In genomic region chr13:24338721-24339120, GRCh38 we compare ENCODE assay signal across 28 cellular contexts. TPM values are rescaled to one million over a fixed set of nuclear protein-coding genes. Genes with fewer than 3 reads are reported as not detected.
A peak's percentile ranks its signal among the peaks of the same experiment; 100 is the strongest.
DNase-seq lines count a peak whose midpoint lies in the region; ATAC-seq and TF ChIP-seq lines count a peak whose summit lies in the region.
"Had no signal": no experiment of that assay in that cellular context is flagged by ENCODE, and none has a peak within 500 bp of the region (broad histone marks: within the 10 kb centered on the region; RNA-seq: fewer than 3 reads in every experiment).

No MANE protein-coding gene starts in this region.

- no peak overlapping the region for H2AK5ac ChIP-seq in H9 (ENCODE audit: insufficient read length, low read length)

- H3K14ac ChIP-seq in H9 (ENCODE audit: insufficient read depth, low read length) = no peak overlapping the region

- TF ChIP-seq CTCF in GM23338 (conservative IDR thresholded peaks at IDR 0.05; ENCODE audit: low read depth in 2 of 2) = no peak
- TF ChIP-seq CTCF in H9 (conservative IDR thresholded peaks at IDR 0.05) = no peak
- no peak for TF ChIP-seq CTCF in vagina (IDR thresholded peaks at IDR 0.05)

- no peak for ATAC-seq in activated CD8-positive, alpha-beta memory T cell treated with anti-CD3 and anti-CD28 coated beads, Interleukin-2, amount 10 ng/mL, durations not matched to agents 7 days and 5 days
- no peak for ATAC-seq in GM23338
- ATAC-seq in stimulated activated memory B cell treated with anti-CD40 and anti-IgM and Interleukin-4, amounts not matched to agents 10 μg/mL and 1 μg/mL and 100 μg/mL, for 72 hours = peak; percentile 39
- ATAC-seq: GM12878 had no signal

- H3K27ac ChIP-seq in GM23338 (ENCODE audit: low read depth) = no peak overlapping the region
- no peak overlapping the region for H3K27ac ChIP-seq in H9 (ENCODE audit: insufficient read length, low read depth, low read length)
- no peak overlapping the region for H3K27ac ChIP-seq in vagina
- H3K27ac ChIP-seq: BLaER1 had no signal

- H3K4me2 ChIP-seq in GM23338 (no peak overlapping the region), H9 (ENCODE audit: insufficient read depth, insufficient read length, low read length) (no peak overlapping the region)
- H3K4me2 ChIP-seq: BLaER1 had no signal

- H4K5ac ChIP-seq in H9 (ENCODE audit: insufficient read length, low read depth, low read length) = no peak overlapping the region

- no peaks in the 10 kb centered on the region for H3K79me1 ChIP-seq in H9 (ENCODE audit: insufficient read depth, low read depth, low read length, poor library complexity, severe bottlenecking)

- no peak overlapping the region for H3K9ac ChIP-seq in H9 (ENCODE audit: extremely low read depth, insufficient read length, low read length)
- H3K9ac ChIP-seq: BLaER1 had no signal

- H2AFZ ChIP-seq in GM23338 (0 out of 2 replicates have a peak overlapping the region, but pooled peaks have one; percentile 43), H9 (ENCODE audit: low read length) (no peak overlapping the region)

- intact Hi-C loops in vagina (cut with DNase I) = no loop called here

- no peaks in the 10 kb centered on the region for H3K36me3 Mint-ChIP-seq in activated CD8-positive, alpha-beta memory T cell treated with anti-CD3 and anti-CD28 coated beads, Interleukin-2, amount 10 ng/mL, durations not matched to agents 7 days and 5 days
- no peaks in the 10 kb centered on the region for H3K36me3 Mint-ChIP-seq in GM23338 (ENCODE audit: low read depth)
- H3K36me3 Mint-ChIP-seq in stimulated activated memory B cell treated with anti-CD40 and anti-IgM and Interleukin-4, amounts not matched to agents 10 μg/mL and 1 μg/mL and 100 μg/mL, for 72 hours = no peaks in the 10 kb centered on the region
- H3K36me3 Mint-ChIP-seq in H9 (ENCODE audit: insufficient read depth in 1 of 3, low read depth in 3 of 3) = no peaks in the 10 kb centered on the region; a peak in 1 of 7 replicates
- H3K36me3 Mint-ChIP-seq: CD14-positive monocyte; CD4-positive, CD25-positive, alpha-beta regulatory T cell; CD8-positive, alpha-beta memory T cell had no signal

- H4K8ac ChIP-seq in H9 (replicated peaks; ENCODE audit: insufficient read length, low read depth, low read length) = no peak overlapping the region

- no peak overlapping the region for H2BK120ac ChIP-seq in H9 (ENCODE audit: low read depth, low read length, poor library complexity, severe bottlenecking)

- H3K4me3 ChIP-seq in GM23338 = no peak overlapping the region
- no peak overlapping the region for H3K4me3 ChIP-seq in H7 (ENCODE audit: insufficient read depth, low read depth, low read length)
- H3K4me3 ChIP-seq in vagina = no peak overlapping the region
- H3K4me3 ChIP-seq: BLaER1, GM12878 had no signal

- H4K91ac ChIP-seq in H9 (ENCODE audit: insufficient read length, low read depth, low read length) = no peak overlapping the region

- no peak overlapping the region for H3K23ac ChIP-seq in H9 (ENCODE audit: insufficient read length, low read depth, low read length)

- DNase-seq in activated CD8-positive, alpha-beta memory T cell treated with anti-CD3 and anti-CD28 coated beads, Interleukin-2, amount 10 ng/mL, durations not matched to agents 7 days and 5 days = peak; percentile 36
- no peak for DNase-seq in activated CD8-positive, alpha-beta memory T cell treated with anti-CD3 and anti-CD28 coated beads, Interleukin-2, amount 50 U/mL, for 48 hours
- DNase-seq in GM23338 (ENCODE audit: low spot score) (no peak), H7 (peak; percentile 25), epidermal melanocyte (ENCODE audit: insufficient read length, low spot score) (no peak), H9 (no peak), vagina (ENCODE audit: extremely low spot score in 2 of 2) (no peak)
- DNase-seq: 8988T; ACHN; BE2C; C1 segment of cervical spinal cord; CD4-positive, alpha-beta memory T cell; CD4-positive, CD25-positive, alpha-beta regulatory T cell; CD8-positive, alpha-beta memory T cell; COR-L47; DMS 273 treated with DMSO at 0.1 percent for 48 hours; DMS153; DMS53; DMS79; DND-41; EL; GDM1 had no signal

- no peak overlapping the region for H2BK20ac ChIP-seq in H9 (ENCODE audit: low read depth, low read length, poor library complexity, severe bottlenecking)

- H3K56ac ChIP-seq in H9 (ENCODE audit: insufficient read length, low read depth, low read length) = no peak overlapping the region

- H3K4me1 ChIP-seq in GM23338 (ENCODE audit: insufficient read depth) (no peaks in the 10 kb centered on the region), H9 (ENCODE audit: insufficient read depth, low read length) (no peaks in the 10 kb centered on the region), vagina (no peaks in the 10 kb centered on the region)
- H3K4me1 ChIP-seq: BE2C, BLaER1 had no signal

- H3K9me2 ChIP-seq in GM23338 (ENCODE audit: insufficient read depth) = peaks cover 4% of the 10 kb centered on the region; the same call in 1 of the 2 replicates

- H3K9me3 ChIP-seq in H9 (ENCODE audit: control insufficient read depth, low read depth, low read length) (no peaks in the 10 kb centered on the region), vagina (no peaks in the 10 kb centered on the region)
- H3K9me3 ChIP-seq: BE2C had no signal

- CTCF ChIA-PET in activated CD8-positive, alpha-beta memory T cell treated with anti-CD3 and anti-CD28 coated beads, Interleukin-2, amount 10 ng/mL, durations not matched to agents 7 days and 5 days (lab: Charles Lee) = no interaction called here

- H3K79me2 ChIP-seq in GM23338 (replicated peaks; ENCODE audit: insufficient read depth) (no peaks in the 10 kb centered on the region), H9 (ENCODE audit: insufficient read depth, low read length) (no peaks in the 10 kb centered on the region)

- H4K20me1 ChIP-seq in GM23338 (replicated peaks; ENCODE audit: insufficient read depth) (no peaks in the 10 kb centered on the region), H9 (ENCODE audit: control insufficient read depth, insufficient read depth, insufficient read length) (no peaks in the 10 kb centered on the region)
- H4K20me1 ChIP-seq: BLaER1 had no signal

- no peak overlapping the region for H3K27ac Mint-ChIP-seq in activated CD8-positive, alpha-beta memory T cell treated with anti-CD3 and anti-CD28 coated beads, Interleukin-2, amount 10 ng/mL, durations not matched to agents 7 days and 5 days
- H3K27ac Mint-ChIP-seq in GM23338 (no peak overlapping the region), H9 (no peak overlapping the region)
- no peak overlapping the region for H3K27ac Mint-ChIP-seq in stimulated activated memory B cell treated with anti-CD40 and anti-IgM and Interleukin-4, amounts not matched to agents 10 μg/mL and 1 μg/mL and 100 μg/mL, for 72 hours
- H3K27ac Mint-ChIP-seq: CD4-positive, alpha-beta memory T cell; CD4-positive, CD25-positive, alpha-beta regulatory T cell had no signal

- peaks cover 28% of the 10 kb centered on the region for H3K27me3 Mint-ChIP-seq in activated CD8-positive, alpha-beta memory T cell treated with anti-CD3 and anti-CD28 coated beads, Interleukin-2, amount 10 ng/mL, durations not matched to agents 7 days and 5 days
- H3K27me3 Mint-ChIP-seq in GM23338 (ENCODE audit: insufficient read depth, low read depth, poor library complexity) (peaks cover 3% of the 10 kb centered on the region), H9 (ENCODE audit: low read depth) (no peaks in the 10 kb centered on the region; the same call in 1 of the 2 replicates)
- peaks cover 22% of the 10 kb centered on the region for H3K27me3 Mint-ChIP-seq in stimulated activated memory B cell treated with anti-CD40 and anti-IgM and Interleukin-4, amounts not matched to agents 10 μg/mL and 1 μg/mL and 100 μg/mL, for 72 hours

- TF ChIP-seq POLR2A in vagina (IDR thresholded peaks at IDR 0.05) = no peak

- no peaks in the 10 kb centered on the region for H3K4me1 Mint-ChIP-seq in activated CD8-positive, alpha-beta memory T cell treated with anti-CD3 and anti-CD28 coated beads, Interleukin-2, amount 10 ng/mL, durations not matched to agents 7 days and 5 days
- H3K4me1 Mint-ChIP-seq in GM23338 = no peaks in the 10 kb centered on the region
- no peaks in the 10 kb centered on the region for H3K4me1 Mint-ChIP-seq in stimulated activated memory B cell treated with anti-CD40 and anti-IgM and Interleukin-4, amounts not matched to agents 10 μg/mL and 1 μg/mL and 100 μg/mL, for 72 hours
- no peaks in the 10 kb centered on the region for H3K4me1 Mint-ChIP-seq in H9
- H3K4me1 Mint-ChIP-seq: CD14-positive monocyte; CD4-positive, alpha-beta memory T cell; CD4-positive, CD25-positive, alpha-beta regulatory T cell; CD8-positive, alpha-beta memory T cell had no signal

- no peak overlapping the region for H3K18ac ChIP-seq in H9 (ENCODE audit: insufficient read length, low read depth, low read length)

- no peak overlapping the region for H3T11ph ChIP-seq in H9 (ENCODE audit: low read length)

- no peaks in the 10 kb centered on the region for H3K36me3 ChIP-seq in GM23338 (ENCODE audit: insufficient read depth)
- no peaks in the 10 kb centered on the region for H3K36me3 ChIP-seq in H7 (replicated peaks; ENCODE audit: control insufficient read depth, insufficient read depth, low read length)
- no peaks in the 10 kb centered on the region for H3K36me3 ChIP-seq in vagina
- H3K36me3 ChIP-seq: BE2C, BLaER1 had no signal

- no peaks in the 10 kb centered on the region for H3K23me2 ChIP-seq in H9 (ENCODE audit: insufficient read length, low read depth, low read length, poor library complexity, severe bottlenecking)

- no peak overlapping the region for H3K4me3 Mint-ChIP-seq in activated CD8-positive, alpha-beta memory T cell treated with anti-CD3 and anti-CD28 coated beads, Interleukin-2, amount 10 ng/mL, durations not matched to agents 7 days and 5 days
- H3K4me3 Mint-ChIP-seq in GM23338 (no peak overlapping the region), H9 (no peak overlapping the region)
- H3K4me3 Mint-ChIP-seq in stimulated activated memory B cell treated with anti-CD40 and anti-IgM and Interleukin-4, amounts not matched to agents 10 μg/mL and 1 μg/mL and 100 μg/mL, for 72 hours = no peak overlapping the region
- H3K4me3 Mint-ChIP-seq: CD14-positive monocyte; CD4-positive, alpha-beta memory T cell; CD8-positive, alpha-beta memory T cell had no signal

- H3F3A ChIP-seq in GM23338 (replicated peaks; ENCODE audit: low read depth) = no peaks in the 10 kb centered on the region

- no peaks in the 10 kb centered on the region for H3K9me3 Mint-ChIP-seq in activated CD8-positive, alpha-beta memory T cell treated with anti-CD3 and anti-CD28 coated beads, Interleukin-2, amount 10 ng/mL, durations not matched to agents 7 days and 5 days (ENCODE audit: low read depth)
- H3K9me3 Mint-ChIP-seq in GM23338 = peaks cover 15% of the 10 kb centered on the region; the same call in 2 of the 3 replicates
- no peaks in the 10 kb centered on the region for H3K9me3 Mint-ChIP-seq in stimulated activated memory B cell treated with anti-CD40 and anti-IgM and Interleukin-4, amounts not matched to agents 10 μg/mL and 1 μg/mL and 100 μg/mL, for 72 hours
- peaks cover 6 to 23% of the 10 kb centered on the region in 2 experiments; a peak in 4 of 5 replicates for H3K9me3 Mint-ChIP-seq in H9
- H3K9me3 Mint-ChIP-seq: CD8-positive, alpha-beta memory T cell had no signal

- H2BK12ac ChIP-seq in H9 (ENCODE audit: insufficient read length, low read depth, low read length) = no peak overlapping the region

- no CpG with 5 or more reads among the region's 36 CpGs for WGBS in H9 (ENCODE audit: extremely low coverage, insufficient read length, low lambda C conversion rate)

- no peak overlapping the region for H3K4ac ChIP-seq in H9 (ENCODE audit: low read depth, low read length)

- H2BK5ac ChIP-seq in H9 (ENCODE audit: insufficient read length, low read length) = no peak overlapping the region

- H3K27me3 ChIP-seq in GM23338 (ENCODE audit: insufficient read depth) = no peaks in the 10 kb centered on the region
- no peaks in the 10 kb centered on the region for H3K27me3 ChIP-seq in H7 (ENCODE audit: control insufficient read depth, insufficient read depth, low read length)
- no peaks in the 10 kb centered on the region for H3K27me3 ChIP-seq in H9 (ENCODE audit: insufficient read depth, low read length)
- no peaks in the 10 kb centered on the region for H3K27me3 ChIP-seq in vagina
- H3K27me3 ChIP-seq: BE2C, BLaER1 had no signal

- no peak overlapping the region for H2BK15ac ChIP-seq in H9 (ENCODE audit: low read depth, low read length)

RNA-seq across cellular contexts. Expression of gene C1QTNF9, which starts 29.3 kb away (rescaled TPM):
- not detected for total RNA-seq in activated CD8-positive, alpha-beta memory T cell treated with anti-CD3 and anti-CD28 coated beads, Interleukin-2, amount 10 ng/mL, durations not matched to agents 7 days and 5 days
- total RNA-seq in GM23338 (2014; rRNA removed; shearing (Covaris generic)) = not detected in 2 replicates
- polyA plus RNA-seq in GM23338 (2016; fragmentation: Nextera tagmentation; extraction: Ambion mirVana) = not detected in 2 replicates
- total RNA-seq in H7 (2014; rRNA removed; shearing (Covaris generic)) = 0.10 TPM in 1 of 2 replicates, not detected in the other
- total RNA-seq in H9 (2021) = not detected in 2 replicates
- total RNA-seq in vagina = not detected
- total RNA-seq: CD4-positive, alpha-beta memory T cell; CD8-positive, alpha-beta memory T cell; Daoy; G401; GM12878 had no signal
- polyA plus RNA-seq: CD14-positive monocyte; CD4-positive, alpha-beta memory T cell; CD4-positive, CD25-positive, alpha-beta regulatory T cell; CD8-positive, alpha-beta memory T cell; GM12878 had no signal

Comparison
In these comparisons a context has a peak if more than half of its experiments do, and no peak if none do; other contexts are left out.
1. DNase-seq: peak in activated CD8-positive, alpha-beta memory T cell treated with anti-CD3 and anti-CD28 coated beads, Interleukin-2, amount 10 ng/mL, durations not matched to agents 7 days and 5 days (single experiment) and H7 (single experiment); none in activated CD8-positive, alpha-beta memory T cell treated with anti-CD3 and anti-CD28 coated beads, Interleukin-2, amount 50 U/mL, for 48 hours (single experiment), GM23338 (single experiment), epidermal melanocyte (single experiment), H9 (single experiment) and vagina (0 of 2).